Comparison of ENCODE assay signal across 21 cellular contexts in the genomic region with DNA sequence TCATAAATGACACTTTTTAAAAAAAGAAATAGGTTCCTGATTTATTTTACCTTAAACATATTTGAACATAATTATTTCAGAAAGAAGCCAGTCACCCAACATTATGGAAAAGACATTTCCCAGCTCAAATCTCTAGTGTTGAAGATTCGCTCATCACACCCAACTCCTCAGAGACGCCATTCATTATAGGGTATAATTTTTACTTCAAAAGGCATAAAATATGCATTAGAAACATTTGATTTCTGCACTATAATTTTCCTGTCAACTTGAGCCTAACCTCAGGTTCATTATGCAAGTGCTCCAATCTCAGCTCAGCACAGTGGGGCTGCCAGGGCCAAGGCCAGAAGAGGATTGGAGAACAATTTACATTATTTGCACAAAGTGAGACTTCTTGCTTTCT.
"Had no signal": no experiment of that assay in that cellular context is flagged by ENCODE, and none has a peak within 500 bp of the region (broad histone marks: within the 10 kb centered on the region; RNA-seq: fewer than 3 reads in every experiment).

No MANE protein-coding gene starts in this region.

- ATAC-seq: esophagus mucosa, left lung had no signal

- H3K27ac ChIP-seq: adrenal gland, left lung, ovary, spleen, uterus, VCaP had no signal

- H3K9me3 ChIP-seq: adrenal gland, left lung, ovary, spleen, uterus had no signal

- H3K27me3 ChIP-seq: adrenal gland, left lung, ovary, spleen, uterus had no signal

- DNase-seq: activated CD4-positive, alpha-beta T cell treated with anti-CD3 and anti-CD28 coated beads for 4 hours; activated CD4-positive, alpha-beta T cell treated with anti-CD3 and anti-CD28 coated beads, Interleukin-2, amount 50 U/mL, for 4 hours; activated effector memory CD4-positive, alpha-beta T cell treated with anti-CD3 and anti-CD28 coated beads, Interleukin-2, amount 50 U/mL, for 16 hours; activated naive CD4-positive, alpha-beta T cell treated with anti-CD3 and anti-CD28 coated beads for 36 hours; activated naive CD8-positive, alpha-beta T cell treated with anti-CD3 and anti-CD28 coated beads for 36 hours; activated T-cell treated with anti-CD3 and anti-CD28 coated beads for 4 hours; adrenal gland; aorta; endodermal cell; kidney glomerular epithelial cell; left lung; naive B cell; nephron progenitor cell; spleen; stimulated activated naive CD4-positive, alpha-beta T cell treated with Interleukin-2 at 50 U/mL for 16 hours; T-helper 1 cell; trophoblast cell; uterus had no signal

- H3K36me3 ChIP-seq: adrenal gland, left lung, ovary, uterus had no signal

- H3K4me3 ChIP-seq: adrenal gland, left lung, ovary, spleen, uterus had no signal
